Comparison of ENCODE assay signal across 18 cellular contexts in the genomic region with DNA sequence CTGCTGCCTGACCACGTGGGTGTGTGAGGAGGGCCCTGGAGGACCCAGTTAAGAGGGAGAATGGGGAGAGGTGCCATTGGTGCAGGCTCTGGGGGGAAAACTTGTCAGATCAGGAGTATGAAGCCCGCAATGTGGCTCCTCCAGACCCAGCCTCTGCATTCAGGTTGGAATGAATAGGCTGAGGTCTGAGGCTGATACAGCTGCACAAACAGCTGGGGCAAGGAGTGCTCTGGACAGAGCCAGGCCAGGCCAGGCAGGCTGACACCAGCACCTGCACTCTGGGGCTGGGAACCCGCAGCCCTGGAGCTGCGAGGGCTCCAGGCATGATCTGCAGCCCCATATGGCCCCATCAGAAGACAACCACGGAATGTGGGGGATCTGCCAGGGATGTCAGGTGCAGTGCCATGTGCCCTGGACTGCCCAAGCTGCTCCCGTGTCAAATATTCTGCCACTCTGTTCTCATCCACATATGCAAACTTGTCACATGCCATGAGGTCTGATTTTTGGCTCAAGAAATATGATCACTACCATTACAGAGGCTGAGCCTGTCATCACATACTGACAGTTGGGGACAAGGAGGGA. TPM values are rescaled to one million over a fixed set of nuclear protein-coding genes. Genes with fewer than 3 reads are reported as not detected.
"Had no signal": no experiment of that assay in that cellular context is flagged by ENCODE, and none has a peak within 500 bp of the region (broad histone marks: within the 10 kb centered on the region; RNA-seq: fewer than 3 reads in every experiment).

No MANE protein-coding gene starts in this region.

- ATAC-seq: left lobe of liver; mucosa of descending colon; naive thymus-derived CD8-positive, alpha-beta T cell; T-helper 17 cell had no signal

- H3K27me3 ChIP-seq: ascending aorta, dorsolateral prefrontal cortex had no signal

- H3K4me3 ChIP-seq: ascending aorta, breast epithelium, dorsolateral prefrontal cortex, mucosa of descending colon, thoracic aorta had no signal

- H3K27ac ChIP-seq: ascending aorta, breast epithelium, neutrophil, parathyroid adenoma, thoracic aorta had no signal

- H3K4me1 ChIP-seq: ascending aorta, breast epithelium, parathyroid adenoma had no signal

- DNase-seq: activated CD4-positive, alpha-beta T cell treated with anti-CD3 and anti-CD28 coated beads, Interleukin-2, amount 10 ng/mL, durations not matched to agents 24 days and 14 days; activated CD4-positive, CD25-positive, alpha-beta regulatory T cell; activated naive CD4-positive, alpha-beta T cell; activated T-cell treated with anti-CD3 and anti-CD28 coated beads for 4 hours; endodermal cell; islet precursor cell; naive thymus-derived CD8-positive, alpha-beta T cell; retina; T-helper 17 cell had no signal

- H3K36me3 Mint-ChIP-seq: memory B cell; naive thymus-derived CD8-positive, alpha-beta T cell had no signal

- H3K9me3 Mint-ChIP-seq: activated CD4-positive, alpha-beta T cell treated with anti-CD3 and anti-CD28 coated beads, Interleukin-2, amount 10 ng/mL, durations not matched to agents 24 days and 14 days; endodermal cell; memory B cell; naive thymus-derived CD8-positive, alpha-beta T cell had no signal

- H3K27ac Mint-ChIP-seq: activated CD4-positive, alpha-beta T cell treated with anti-CD3 and anti-CD28 coated beads, Interleukin-2, amount 10 ng/mL, durations not matched to agents 24 days and 14 days; endodermal cell; memory B cell; naive thymus-derived CD8-positive, alpha-beta T cell; T-helper 17 cell had no signal

- H3K9me3 ChIP-seq: ascending aorta, breast epithelium, mucosa of descending colon, neutrophil, thoracic aorta had no signal

- H3K4me1 Mint-ChIP-seq: memory B cell had no signal

- H3K36me3 ChIP-seq: ascending aorta, breast epithelium, neutrophil, thoracic aorta had no signal

- H3K4me3 Mint-ChIP-seq: activated CD4-positive, alpha-beta T cell treated with anti-CD3 and anti-CD28 coated beads, Interleukin-2, amount 10 ng/mL, durations not matched to agents 24 days and 14 days; endodermal cell; memory B cell; naive thymus-derived CD8-positive, alpha-beta T cell; T-helper 17 cell had no signal

RNA-seq across cellular contexts. Expression of a gene that starts 27.2 kb away (rescaled TPM):
- total RNA-seq: ascending aorta had no signal
- polyA plus RNA-seq: naive thymus-derived CD8-positive, alpha-beta T cell had no signal
